8 cellular contexts compared by ENCODE assay signal in genomic region chr19:3108775-3109174, GRCh38. TPM values are rescaled to one million over a fixed set of nuclear protein-coding genes. Genes with fewer than 3 reads are reported as not detected.
DNase-seq lines count a peak whose midpoint lies in the region; ATAC-seq and TF ChIP-seq lines count a peak whose summit lies in the region.

No MANE protein-coding gene starts in this region.

- no peak overlapping the region for H3K4me3 Mint-ChIP-seq in activated CD4-positive, alpha-beta T cell treated with anti-CD3 and anti-CD28 coated beads for 36 hours

- H3K4me1 ChIP-seq in lower lobe of right lung, result peaks cover 50% of the 10 kb centered on the region

- no peak overlapping the region for H3K4me3 ChIP-seq in lower lobe of right lung

- no peaks in the 10 kb centered on the region for H3K27me3 Mint-ChIP-seq in activated CD4-positive, alpha-beta T cell treated with anti-CD3 and anti-CD28 coated beads for 36 hours

- peaks cover 24% of the 10 kb centered on the region for H3K36me3 ChIP-seq in lower lobe of right lung

- no peaks in the 10 kb centered on the region for H3K9me3 Mint-ChIP-seq in activated CD4-positive, alpha-beta T cell treated with anti-CD3 and anti-CD28 coated beads for 36 hours (ENCODE audit: low read depth)

- peak; percentile 55 for DNase-seq in NK-92 treated with Interleukin-12 subunit alpha and Interleukin-12 subunit beta, amount 100 ng/mL, for 24 hours (lab: John Stamatoyannopoulos, UW)
- DNase-seq in NK-92 (lab: John Stamatoyannopoulos, UW; ENCODE audit: unreplicated experiment) (no peak), NCI-H2171 (lab: John Stamatoyannopoulos, UW) (peak; percentile 42), cerebellum (ENCODE audit: low spot score) (peak; percentile 56), lower lobe of right lung (peak; percentile 78)
- peak; percentile 84 for DNase-seq in activated CD4-positive, alpha-beta T cell treated with anti-CD3 and anti-CD28 coated beads for 36 hours
- DNase-seq in stimulated activated CD8-positive, alpha-beta memory T cell treated with anti-CD3 and anti-CD28 coated beads, Interleukin-4, amount 100 ng/mL, for 24 hours (ENCODE audit: low read depth), result peak; percentile 58

- peaks cover 6% of the 10 kb centered on the region for H3K4me1 Mint-ChIP-seq in activated CD4-positive, alpha-beta T cell treated with anti-CD3 and anti-CD28 coated beads for 36 hours

- H3K36me3 Mint-ChIP-seq in activated CD4-positive, alpha-beta T cell treated with anti-CD3 and anti-CD28 coated beads for 36 hours (ENCODE audit: low read depth), result no peaks in the 10 kb centered on the region

- H3K9me3 ChIP-seq in lower lobe of right lung, result no peaks in the 10 kb centered on the region

- peak; percentile 89 for TF ChIP-seq CTCF in lower lobe of right lung (IDR thresholded peaks at IDR 0.05)

- CTCF ChIA-PET in activated CD4-positive, alpha-beta T cell treated with anti-CD3 and anti-CD28 coated beads for 36 hours (lab: Charles Lee), result interaction anchor here (0.6 to 3.1 kb wide), 16 partner anchors 10 to 158 kb away, joined by 3 to 10 read pairs (median 4); no protein-coding TSS in a partner anchor

- peak; percentile 80 for ATAC-seq in activated CD4-positive, alpha-beta T cell treated with anti-CD3 and anti-CD28 coated beads for 36 hours
- ATAC-seq in lower lobe of right lung (peak; percentile 49 to 65), HG02571 (IDR thresholded peaks at IDR 0.05; ENCODE audit: unreplicated experiment) (no peak)

- H3K27ac ChIP-seq in lower lobe of right lung, result no peak overlapping the region

- no peak overlapping the region for H3K27ac Mint-ChIP-seq in activated CD4-positive, alpha-beta T cell treated with anti-CD3 and anti-CD28 coated beads for 36 hours

- intact Hi-C loops in activated CD4-positive, alpha-beta T cell treated with anti-CD3 and anti-CD28 coated beads for 36 hours (cut with DNase I, micrococcal nuclease), result loop anchor here (1.0 to 10.0 kb wide), 4 partner anchors 32 to 464 kb away; no protein-coding TSS in a partner anchor
- intact Hi-C loops in lower lobe of right lung (cut with DNase I), result no loop called here

- no peaks in the 10 kb centered on the region for H3K27me3 ChIP-seq in lower lobe of right lung (ENCODE audit: low read depth)

- POLR2A ChIA-PET in activated CD4-positive, alpha-beta T cell treated with anti-CD3 and anti-CD28 coated beads for 36 hours (lab: Charles Lee), result no interaction called here

RNA-seq across cellular contexts. Expression of gene GNA11, which starts 14.6 kb away (rescaled TPM):
- 10 to 100 TPM in 1 of 2 experiments, 1 to 10 TPM in 1; 7.3 to 13.2 TPM for total RNA-seq in activated CD4-positive, alpha-beta T cell treated with anti-CD3 and anti-CD28 coated beads for 36 hours
- total RNA-seq in cerebellum (37.0 TPM), lower lobe of right lung (60.6 TPM)

RNA-seq across cellular contexts. Expression of gene GNA15, which starts 27.1 kb away (rescaled TPM):
- total RNA-seq in activated CD4-positive, alpha-beta T cell treated with anti-CD3 and anti-CD28 coated beads for 36 hours, result 10 to 100 TPM; 64.9 to 70.9 TPM
- total RNA-seq in cerebellum (0.73 TPM), lower lobe of right lung (24.2 TPM)

RNA-seq across cellular contexts. Expression of gene TLE5, which starts 46.5 kb away (rescaled TPM):
- 100 to 1,000 TPM; 349 to 533 TPM for total RNA-seq in activated CD4-positive, alpha-beta T cell treated with anti-CD3 and anti-CD28 coated beads for 36 hours
- 92.0 TPM for total RNA-seq in cerebellum
- total RNA-seq in lower lobe of right lung, result 413 TPM

Comparison
In these comparisons a context has a peak if more than half of its experiments do, and no peak if none do; other contexts are left out.
1. RNA of gene GNA15, which starts 27.1 kb away (total RNA-seq): 64.9 to 70.9 TPM in activated CD4-positive, alpha-beta T cell treated with anti-CD3 and anti-CD28 coated beads for 36 hours and 24.2 TPM in lower lobe of right lung (single experiment); 0.73 TPM in cerebellum (single experiment); every median in the first group is over 10 times any median in the second.